Comparison of ENCODE assay signal across 12 cellular contexts in the genomic region with DNA sequence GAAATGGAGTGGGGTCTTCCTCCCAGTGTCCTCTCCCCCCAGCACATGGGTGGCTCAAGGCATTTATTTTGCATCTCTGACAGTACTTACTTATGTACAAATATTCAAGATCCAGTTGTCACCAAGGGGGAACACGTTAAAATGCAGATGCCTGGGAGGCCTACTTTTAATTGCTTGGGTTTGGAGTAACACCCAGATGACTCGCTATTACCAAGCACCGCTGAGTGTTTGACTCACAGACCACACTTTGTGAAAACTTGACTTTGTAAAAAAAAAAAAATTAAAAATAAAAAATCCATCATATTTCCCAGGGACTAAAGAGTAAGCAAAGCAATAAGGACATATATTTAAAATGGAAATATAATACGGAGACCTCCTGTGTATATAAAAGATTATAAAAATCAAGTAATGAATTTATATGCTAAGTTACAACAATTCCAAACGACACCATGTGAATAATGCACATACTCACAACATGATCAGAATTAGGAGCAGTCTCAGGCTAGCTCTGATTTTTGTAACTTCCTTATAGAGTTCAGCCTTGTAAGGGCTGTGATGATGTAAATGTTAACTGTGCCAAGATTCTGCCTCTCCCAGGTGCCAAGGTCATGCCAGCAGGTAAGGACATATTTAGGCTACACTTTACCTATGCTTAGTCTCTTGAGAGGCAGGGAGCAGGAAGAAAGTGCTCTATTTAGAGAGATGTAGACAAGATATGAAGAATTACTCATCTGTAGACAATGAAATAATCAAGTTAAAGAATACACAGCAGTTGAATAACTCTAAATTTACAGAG. TPM values are rescaled to one million over a fixed set of nuclear protein-coding genes. Genes with fewer than 3 reads are reported as not detected.
DNase-seq lines count a peak whose midpoint lies in the region; ATAC-seq and TF ChIP-seq lines count a peak whose summit lies in the region.
"Had no signal": no experiment of that assay in that cellular context is flagged by ENCODE, and none has a peak within 500 bp of the region (broad histone marks: within the 10 kb centered on the region; RNA-seq: fewer than 3 reads in every experiment).

No MANE protein-coding gene starts in this region.

- H3K27ac Mint-ChIP-seq in activated T-cell treated with anti-CD3 and anti-CD28 coated beads, Interleukin-2, amount 50 U/mL, for 24 hours: peak overlapping the region; percentile 70
- H3K27ac Mint-ChIP-seq: CD8-positive, alpha-beta T cell had no signal

- 53 to 73% (median 58%) methylated on average over 5 of the region's 5 CpGs for WGBS in stomach, 5 donors

- no peak for TF ChIP-seq EP300 in stomach (IDR thresholded peaks at IDR 0.05)

- H3K4me3 ChIP-seq in NB4 (ENCODE audit: low read depth, low read length): no peak overlapping the region
- no peak overlapping the region for H3K4me3 ChIP-seq in stomach

- H3K9me3 ChIP-seq in stomach: no peaks in the 10 kb centered on the region

- H3K27me3 ChIP-seq in stomach: no peaks in the 10 kb centered on the region

- peak overlapping the region; percentile 12 to 75 (median 71) for H3K27ac ChIP-seq in stomach

- no peak for DNase-seq in activated T-cell treated with anti-CD3 and anti-CD28 coated beads, Interleukin-2, amount 50 U/mL, for 24 hours
- no peak for DNase-seq in activated T-cell treated with anti-CD3 and anti-CD28 coated beads, Interleukin-2, amount 50 U/mL, for 1 hour
- DNase-seq in NB4 (ENCODE audit: low read depth): peak; percentile 81
- peak; percentile 62 for DNase-seq in stomach
- DNase-seq in dermis blood vessel endothelial cell: no peak
- no peak for DNase-seq in activated CD4-positive, alpha-beta T cell treated with anti-CD3 and anti-CD28 coated beads for 4 hours
- no peak for DNase-seq in NCI-H2171 (lab: John Stamatoyannopoulos, UW)
- DNase-seq: CD8-positive, alpha-beta T cell; head of caudate nucleus; NCI-H1092; retina had no signal

- no peaks in the 10 kb centered on the region for H3K36me3 Mint-ChIP-seq in activated T-cell treated with anti-CD3 and anti-CD28 coated beads, Interleukin-2, amount 50 U/mL, for 24 hours (ENCODE audit: low read depth)
- H3K36me3 Mint-ChIP-seq: CD8-positive, alpha-beta T cell had no signal

- intact Hi-C loops in stomach (cut with DNase I; ENCODE audit: low total_unique reads): no loop called here

- no peaks in the 10 kb centered on the region for H3K27me3 Mint-ChIP-seq in activated T-cell treated with anti-CD3 and anti-CD28 coated beads, Interleukin-2, amount 50 U/mL, for 24 hours

- peaks cover 0 to 17% (median 2%) of the 10 kb centered on the region in 4 donors for H3K4me1 ChIP-seq in stomach

- H3K9me3 Mint-ChIP-seq in activated T-cell treated with anti-CD3 and anti-CD28 coated beads, Interleukin-2, amount 50 U/mL, for 24 hours: no peaks in the 10 kb centered on the region
- H3K9me3 Mint-ChIP-seq: CD8-positive, alpha-beta T cell had no signal

- no peak overlapping the region for H3K4me3 Mint-ChIP-seq in activated T-cell treated with anti-CD3 and anti-CD28 coated beads, Interleukin-2, amount 50 U/mL, for 24 hours
- H3K4me3 Mint-ChIP-seq: CD8-positive, alpha-beta T cell had no signal

- no peak for TF ChIP-seq CTCF in NB4 (IDR thresholded peaks at IDR 0.05; ENCODE audit: low read depth, low read length)
- no peak for TF ChIP-seq CTCF in stomach (IDR thresholded peaks at IDR 0.05)

- H3K36me3 ChIP-seq in stomach: no peaks in the 10 kb centered on the region

- TF ChIP-seq POLR2A in NB4 (IDR thresholded peaks at IDR 0.05; ENCODE audit: extremely low read depth, insufficient read length) (no peak), stomach (IDR thresholded peaks at IDR 0.05) (no peak)

- H3K4me1 Mint-ChIP-seq in activated T-cell treated with anti-CD3 and anti-CD28 coated beads, Interleukin-2, amount 50 U/mL, for 24 hours (ENCODE audit: low read depth): peaks cover 53% of the 10 kb centered on the region

- ATAC-seq in esophagus mucosa: peak; percentile 93
- ATAC-seq: CD8-positive, alpha-beta T cell had no signal

RNA-seq across cellular contexts. Expression of a gene that starts 53.4 kb away (rescaled TPM):
- not detected for total RNA-seq in esophagus mucosa
- 10 to 100 TPM in 2 of 5 donors, not detected in 3; 14.2 to 74.0 TPM for total RNA-seq in stomach
- polyA plus RNA-seq in stomach: 10 to 100 TPM; 17.4 to 70.4 (median 24.2) TPM
- total RNA-seq in dermis blood vessel endothelial cell: 0.19 TPM in 1 of 2 replicates, not detected in the other
- total RNA-seq: CD8-positive, alpha-beta T cell had no signal

Comparison
In these comparisons a context has a peak if more than half of its experiments do, and no peak if none do; other contexts are left out.
1. DNase-seq: peak in NB4 (single experiment) and stomach (single experiment); none in activated T-cell treated with anti-CD3 and anti-CD28 coated beads, Interleukin-2, amount 50 U/mL, for 24 hours (single experiment), activated T-cell treated with anti-CD3 and anti-CD28 coated beads, Interleukin-2, amount 50 U/mL, for 1 hour (single experiment), dermis blood vessel endothelial cell (single experiment), activated CD4-positive, alpha-beta T cell treated with anti-CD3 and anti-CD28 coated beads for 4 hours (0 of 2) and NCI-H2171 (single experiment).